19 cellular contexts compared by ENCODE assay signal in the genomic region with DNA sequence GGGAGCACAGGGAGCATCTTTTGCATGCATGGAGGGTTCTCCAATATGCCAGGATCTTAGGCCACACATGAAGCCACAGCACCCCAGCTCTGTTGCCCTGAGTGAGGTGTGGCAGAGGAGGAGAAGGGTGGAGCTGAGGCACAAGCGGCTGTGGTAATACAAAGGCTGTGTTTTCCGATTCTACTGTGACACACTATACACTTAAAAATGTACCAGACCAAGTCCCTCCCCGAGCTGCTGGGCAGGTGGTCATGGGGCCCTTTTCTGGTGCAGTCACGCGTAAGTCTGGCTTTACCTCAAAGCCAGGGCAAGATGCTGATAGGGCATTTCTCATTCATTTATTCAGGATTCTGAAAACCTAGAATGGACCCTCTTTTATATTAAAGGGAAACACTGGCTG. TPM values are rescaled to one million over a fixed set of nuclear protein-coding genes. Genes with fewer than 3 reads are reported as not detected.
A peak's percentile ranks its signal among the peaks of the same experiment; 100 is the strongest.
DNase-seq lines count a peak whose midpoint lies in the region; ATAC-seq and TF ChIP-seq lines count a peak whose summit lies in the region.
"Had no signal": no experiment of that assay in that cellular context is flagged by ENCODE, and none has a peak within 500 bp of the region (broad histone marks: within the 10 kb centered on the region; RNA-seq: fewer than 3 reads in every experiment).

No MANE protein-coding gene starts in this region.

- CTCF ChIA-PET in WTC11 (lab: Charles Lee), result interaction anchor here (1.0 kb wide), 1 partner anchor 43 kb away, joined by 4 read pairs; no protein-coding TSS in a partner anchor

- H3K27ac ChIP-seq in breast epithelium (peak overlapping the region in 1 of 2 donors; percentile 30), gastroesophageal sphincter (no peak overlapping the region)
- H3K27ac ChIP-seq: psoas muscle, SK-N-MC, spleen had no signal

- H3K4me1 Mint-ChIP-seq in WTC11, result peaks cover 63% of the 10 kb centered on the region

- H3K4me3 ChIP-seq in neuron (ENCODE audit: low read length) (peak overlapping the region; percentile 85), breast epithelium (no peak overlapping the region), gastroesophageal sphincter (no peak overlapping the region)
- H3K4me3 ChIP-seq: psoas muscle, SK-N-MC, spleen had no signal

- H3K27me3 ChIP-seq in neuron (ENCODE audit: insufficient read depth, low read length) (no peaks in the 10 kb centered on the region), breast epithelium (peaks cover 4 to 18% of the 10 kb centered on the region in 2 donors), gastroesophageal sphincter (peaks cover 63% of the 10 kb centered on the region)

- H3K27ac Mint-ChIP-seq in WTC11, result peak overlapping the region; percentile 81
- H3K27ac Mint-ChIP-seq: CD14-positive monocyte; immature natural killer cell; naive thymus-derived CD4-positive, alpha-beta T cell; type B pancreatic cell had no signal

- H3K27me3 Mint-ChIP-seq in WTC11 (ENCODE audit: low read depth), result no peaks in the 10 kb centered on the region

- no peak overlapping the region for H2AFZ ChIP-seq in neuron (ENCODE audit: low read depth, low read length)

- H3K9me3 ChIP-seq in neuron (ENCODE audit: low read length) (no peaks in the 10 kb centered on the region), breast epithelium (no peaks in the 10 kb centered on the region), gastroesophageal sphincter (no peaks in the 10 kb centered on the region)
- H3K9me3 ChIP-seq: psoas muscle, spleen had no signal

- no peaks in the 10 kb centered on the region for H3K36me3 ChIP-seq in neuron (ENCODE audit: insufficient read depth, low read length)
- no peaks in the 10 kb centered on the region for H3K36me3 ChIP-seq in breast epithelium
- H3K36me3 ChIP-seq in gastroesophageal sphincter, result no peaks in the 10 kb centered on the region
- H3K36me3 ChIP-seq: spleen had no signal

- DNase-seq in DMS79 treated with DMSO at 0.1 percent for 48 hours (lab: John Stamatoyannopoulos, UW) (peak; percentile 11), DMS79 (lab: John Stamatoyannopoulos, UW) (no peak), NCI-H345 treated with DMSO at 0.1 percent for 48 hours (lab: John Stamatoyannopoulos, UW; ENCODE audit: unreplicated experiment) (peak; percentile 32), WTC11 (ENCODE audit: low spot score) (no peak), cerebellar cortex (ENCODE audit: low spot score) (no peak), breast epithelium (ENCODE audit: low spot score in 2 of 2) (no peak)
- DNase-seq: activated naive CD4-positive, alpha-beta T cell treated with Interleukin-2 at 50 U/mL for 16 hours; cortex of kidney; immature natural killer cell; naive thymus-derived CD4-positive, alpha-beta T cell; psoas muscle; spleen; stimulated activated naive CD4-positive, alpha-beta T cell treated with Interleukin-2 at 50 U/mL for 16 hours; T1000 had no signal

- TF ChIP-seq POLR2A in breast epithelium (IDR thresholded peaks at IDR 0.05) (no peak), gastroesophageal sphincter (IDR thresholded peaks at IDR 0.05) (no peak)

- intact Hi-C loops in breast epithelium (cut with DNase I; ENCODE audit: low total_unique reads), result no loop called here

- H3K4me3 Mint-ChIP-seq in WTC11, result peak overlapping the region; percentile 46
- H3K4me3 Mint-ChIP-seq: CD14-positive monocyte; immature natural killer cell; naive thymus-derived CD4-positive, alpha-beta T cell; type B pancreatic cell had no signal

- H3K4me1 ChIP-seq in neuron (ENCODE audit: insufficient read depth, low read length) (peaks cover 47% of the 10 kb centered on the region), breast epithelium (peaks cover 0 to 4% of the 10 kb centered on the region in 2 donors), gastroesophageal sphincter (peaks cover 0 to 17% (median 7%) of the 10 kb centered on the region in 3 donors)

- peaks cover 8% of the 10 kb centered on the region for H3K36me3 Mint-ChIP-seq in WTC11
- H3K36me3 Mint-ChIP-seq: immature natural killer cell had no signal

- peaks cover 7% of the 10 kb centered on the region for H3K9me3 Mint-ChIP-seq in WTC11
- H3K9me3 Mint-ChIP-seq: type B pancreatic cell had no signal

- TF ChIP-seq CTCF in WTC11 (IDR thresholded peaks at IDR 0.05), result no peak
- TF ChIP-seq CTCF in breast epithelium (IDR thresholded peaks at IDR 0.05), result no peak
- no peak for TF ChIP-seq CTCF in gastroesophageal sphincter (IDR thresholded peaks at IDR 0.05)

- POLR2A ChIA-PET in WTC11 (lab: Charles Lee), result no interaction called here

- TF ChIP-seq EP300 in gastroesophageal sphincter (IDR thresholded peaks at IDR 0.05), result no peak

- WGBS in gastroesophageal sphincter (ENCODE audit: low coverage in 1 of 2), 2 donors, result 56 to 75% methylated on average over 4 to 5 of the region's 5 CpGs

- ATAC-seq in WTC11, result no peak
- ATAC-seq in gastroesophageal sphincter, result no peak
- ATAC-seq: naive thymus-derived CD4-positive, alpha-beta T cell; psoas muscle had no signal

TF ChIP-seq in WTC11, 78 proteins besides CTCF, POLR2A, EP300 and RAD21 (continues in another document):
- TF ChIP-seq GABPB1 (CRISPR knock-in tag; IDR thresholded peaks at IDR 0.05), result no peak
- no peak for TF ChIP-seq ESRRA (CRISPR knock-in tag; IDR thresholded peaks at IDR 0.05; ENCODE audit: borderline replicate concordance)
- no peak for TF ChIP-seq NFYB (CRISPR knock-in tag; conservative IDR thresholded peaks at IDR 0.05; ENCODE audit: low read depth)
- TF ChIP-seq, protein P1, sequence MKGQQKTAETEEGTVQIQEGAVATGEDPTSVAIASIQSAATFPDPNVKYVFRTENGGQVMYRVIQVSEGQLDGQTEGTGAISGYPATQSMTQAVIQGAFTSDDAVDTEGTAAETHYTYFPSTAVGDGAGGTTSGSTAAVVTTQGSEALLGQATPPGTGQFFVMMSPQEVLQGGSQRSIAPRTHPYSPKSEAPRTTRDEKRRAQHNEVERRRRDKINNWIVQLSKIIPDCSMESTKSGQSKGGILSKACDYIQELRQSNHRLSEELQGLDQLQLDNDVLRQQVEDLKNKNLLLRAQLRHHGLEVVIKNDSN (CRISPR knock-in tag; IDR thresholded peaks at IDR 0.05), result no peak
- no peak for TF ChIP-seq SMAD4 (CRISPR knock-in tag; IDR thresholded peaks at IDR 0.05)
- TF ChIP-seq, protein P2, sequence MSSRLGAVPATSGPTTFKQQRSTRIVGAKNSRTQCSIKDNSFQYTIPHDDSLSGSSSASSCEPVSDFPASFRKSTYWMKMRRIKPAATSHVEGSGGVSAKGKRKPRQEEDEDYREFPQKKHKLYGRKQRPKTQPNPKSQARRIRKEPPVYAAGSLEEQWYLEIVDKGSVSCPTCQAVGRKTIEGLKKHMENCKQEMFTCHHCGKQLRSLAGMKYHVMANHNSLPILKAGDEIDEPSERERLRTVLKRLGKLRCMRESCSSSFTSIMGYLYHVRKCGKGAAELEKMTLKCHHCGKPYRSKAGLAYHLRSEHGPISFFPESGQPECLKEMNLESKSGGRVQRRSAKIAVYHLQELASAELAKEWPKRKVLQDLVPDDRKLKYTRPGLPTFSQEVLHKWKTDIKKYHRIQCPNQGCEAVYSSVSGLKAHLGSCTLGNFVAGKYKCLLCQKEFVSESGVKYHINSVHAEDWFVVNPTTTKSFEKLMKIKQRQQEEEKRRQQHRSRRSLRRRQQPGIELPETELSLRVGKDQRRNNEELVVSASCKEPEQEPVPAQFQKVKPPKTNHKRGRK (CRISPR knock-in tag; IDR thresholded peaks at IDR 0.05; ENCODE audit: borderline replicate concordance), result no peak
- TF ChIP-seq, protein P3, sequence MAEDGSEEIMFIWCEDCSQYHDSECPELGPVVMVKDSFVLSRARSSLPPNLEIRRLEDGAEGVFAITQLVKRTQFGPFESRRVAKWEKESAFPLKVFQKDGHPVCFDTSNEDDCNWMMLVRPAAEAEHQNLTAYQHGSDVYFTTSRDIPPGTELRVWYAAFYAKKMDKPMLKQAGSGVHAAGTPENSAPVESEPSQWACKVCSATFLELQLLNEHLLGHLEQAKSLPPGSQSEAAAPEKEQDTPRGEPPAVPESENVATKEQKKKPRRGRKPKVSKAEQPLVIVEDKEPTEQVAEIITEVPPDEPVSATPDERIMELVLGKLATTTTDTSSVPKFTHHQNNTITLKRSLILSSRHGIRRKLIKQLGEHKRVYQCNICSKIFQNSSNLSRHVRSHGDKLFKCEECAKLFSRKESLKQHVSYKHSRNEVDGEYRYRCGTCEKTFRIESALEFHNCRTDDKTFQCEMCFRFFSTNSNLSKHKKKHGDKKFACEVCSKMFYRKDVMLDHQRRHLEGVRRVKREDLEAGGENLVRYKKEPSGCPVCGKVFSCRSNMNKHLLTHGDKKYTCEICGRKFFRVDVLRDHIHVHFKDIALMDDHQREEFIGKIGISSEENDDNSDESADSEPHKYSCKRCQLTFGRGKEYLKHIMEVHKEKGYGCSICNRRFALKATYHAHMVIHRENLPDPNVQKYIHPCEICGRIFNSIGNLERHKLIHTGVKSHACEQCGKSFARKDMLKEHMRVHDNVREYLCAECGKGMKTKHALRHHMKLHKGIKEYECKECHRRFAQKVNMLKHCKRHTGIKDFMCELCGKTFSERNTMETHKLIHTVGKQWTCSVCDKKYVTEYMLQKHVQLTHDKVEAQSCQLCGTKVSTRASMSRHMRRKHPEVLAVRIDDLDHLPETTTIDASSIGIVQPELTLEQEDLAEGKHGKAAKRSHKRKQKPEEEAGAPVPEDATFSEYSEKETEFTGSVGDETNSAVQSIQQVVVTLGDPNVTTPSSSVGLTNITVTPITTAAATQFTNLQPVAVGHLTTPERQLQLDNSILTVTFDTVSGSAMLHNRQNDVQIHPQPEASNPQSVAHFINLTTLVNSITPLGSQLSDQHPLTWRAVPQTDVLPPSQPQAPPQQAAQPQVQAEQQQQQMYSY (CRISPR knock-in tag; IDR thresholded peaks at IDR 0.05), result no peak

RNA-seq across cellular contexts. Expression of a gene that starts 3.7 kb away (rescaled TPM):
- total RNA-seq in WTC11 (2021) (69.5 to 74.5 TPM (median 69.8 TPM) in 3 replicates), breast epithelium (10 to 100 TPM in 2 of 3 donors, under 1 TPM in 1; 0.32 to 85.2 (median 55.3) TPM), gastroesophageal sphincter (under 1 TPM; 0.08 to 0.87 (median 0.41) TPM)

RNA-seq across cellular contexts. Expression of a gene that starts 32.9 kb away (rescaled TPM):
- total RNA-seq in WTC11 (2021), result 13.4 to 15.8 TPM (median 14.8 TPM) in 3 replicates
- 10 to 100 TPM; 11.5 to 19.3 (median 15.7) TPM for total RNA-seq in breast epithelium
- 10 to 100 TPM; 14.2 to 27.6 (median 22.0) TPM for total RNA-seq in gastroesophageal sphincter

Comparison
In these comparisons a context has a peak if more than half of its experiments do, and no peak if none do; other contexts are left out.
1. DNase-seq: peak in DMS79 treated with DMSO at 0.1 percent for 48 hours (single experiment) and NCI-H345 treated with DMSO at 0.1 percent for 48 hours (single experiment); none in DMS79 (single experiment), WTC11 (single experiment), cerebellar cortex (single experiment) and breast epithelium (0 of 2).